2 cellular contexts compared by ENCODE assay signal in the genomic region with DNA sequence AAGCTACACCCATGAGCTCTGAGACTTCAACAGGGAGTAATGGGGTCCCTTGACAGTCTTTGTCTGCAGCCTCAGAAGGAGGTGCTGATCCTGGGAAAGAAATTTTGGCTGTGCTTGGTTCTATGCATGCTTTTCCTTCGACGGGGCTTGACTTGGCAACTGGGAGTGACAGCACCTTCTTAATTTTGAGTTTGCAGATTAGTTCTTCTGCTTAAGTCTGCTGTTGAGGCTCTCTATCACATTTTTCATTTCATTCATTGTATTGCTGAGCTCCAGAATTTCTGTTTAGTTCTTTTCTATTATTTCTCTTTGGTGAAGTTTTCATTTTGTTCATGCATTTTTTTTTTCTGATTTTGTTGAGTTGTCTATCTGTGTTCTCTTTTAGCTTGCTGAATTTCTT.
TF ChIP-seq lines count a peak whose summit lies in the region.

No MANE protein-coding gene starts in this region.

TF ChIP-seq in HepG2, 621 proteins besides CTCF, POLR2A, EP300 and RAD21:
- TF ChIP-seq, protein P1, sequence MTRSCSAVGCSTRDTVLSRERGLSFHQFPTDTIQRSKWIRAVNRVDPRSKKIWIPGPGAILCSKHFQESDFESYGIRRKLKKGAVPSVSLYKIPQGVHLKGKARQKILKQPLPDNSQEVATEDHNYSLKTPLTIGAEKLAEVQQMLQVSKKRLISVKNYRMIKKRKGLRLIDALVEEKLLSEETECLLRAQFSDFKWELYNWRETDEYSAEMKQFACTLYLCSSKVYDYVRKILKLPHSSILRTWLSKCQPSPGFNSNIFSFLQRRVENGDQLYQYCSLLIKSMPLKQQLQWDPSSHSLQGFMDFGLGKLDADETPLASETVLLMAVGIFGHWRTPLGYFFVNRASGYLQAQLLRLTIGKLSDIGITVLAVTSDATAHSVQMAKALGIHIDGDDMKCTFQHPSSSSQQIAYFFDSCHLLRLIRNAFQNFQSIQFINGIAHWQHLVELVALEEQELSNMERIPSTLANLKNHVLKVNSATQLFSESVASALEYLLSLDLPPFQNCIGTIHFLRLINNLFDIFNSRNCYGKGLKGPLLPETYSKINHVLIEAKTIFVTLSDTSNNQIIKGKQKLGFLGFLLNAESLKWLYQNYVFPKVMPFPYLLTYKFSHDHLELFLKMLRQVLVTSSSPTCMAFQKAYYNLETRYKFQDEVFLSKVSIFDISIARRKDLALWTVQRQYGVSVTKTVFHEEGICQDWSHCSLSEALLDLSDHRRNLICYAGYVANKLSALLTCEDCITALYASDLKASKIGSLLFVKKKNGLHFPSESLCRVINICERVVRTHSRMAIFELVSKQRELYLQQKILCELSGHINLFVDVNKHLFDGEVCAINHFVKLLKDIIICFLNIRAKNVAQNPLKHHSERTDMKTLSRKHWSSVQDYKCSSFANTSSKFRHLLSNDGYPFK (CRISPR knock-in tag; IDR thresholded peaks at IDR 0.05; ENCODE audit: borderline replicate concordance): no peak
- peak; percentile 85; the same call in 1 of the 2 replicates for TF ChIP-seq ZNF160 (CRISPR knock-in tag; IDR thresholded peaks at IDR 0.05)

TF ChIP-seq in HEK293, 187 proteins besides CTCF, POLR2A, EP300 and RAD21:
- TF ChIP-seq PRDM1 (tag by site-specific recombination; IDR thresholded peaks at IDR 0.05): no peak
- TF ChIP-seq SETDB1 (IDR thresholded peaks at IDR 0.05; ENCODE audit: insufficient read length, low read length): peak; percentile 56
- no peak for TF ChIP-seq ZNF19 (tag by site-specific recombination; IDR thresholded peaks at IDR 0.05; ENCODE audit: low read depth)
- TF ChIP-seq ZNF16 (tag by site-specific recombination; IDR thresholded peaks at IDR 0.05; ENCODE audit: low read depth): no peak
- no peak for TF ChIP-seq ZNF146 (tag by site-specific recombination; IDR thresholded peaks at IDR 0.05)
- no peak for TF ChIP-seq ZNF654 (tag by site-specific recombination; IDR thresholded peaks at IDR 0.05; ENCODE audit: low read depth)
